Comparison of ENCODE assay signal across 8 cellular contexts in genomic region chr1:155961937-155962336, GRCh38. TPM values are rescaled to one million over a fixed set of nuclear protein-coding genes. Genes with fewer than 3 reads are reported as not detected.
DNase-seq lines count a peak whose midpoint lies in the region; TF ChIP-seq lines count a peak whose summit lies in the region.

No MANE protein-coding gene starts in this region.

- peaks cover 2% of the 10 kb centered on the region; the same call in 1 of the 2 replicates for H3F3A ChIP-seq in DOHH2 (ENCODE audit: control insufficient read depth, insufficient read depth)

- H3K27me3 Mint-ChIP-seq in chondrocyte (ENCODE audit: low read depth) = no peaks in the 10 kb centered on the region

- H2BK12ac ChIP-seq in mesenchymal stem cell (ENCODE audit: low read length in 2 of 2) = peak overlapping the region in 1 of 2 experiments; percentile 37

- H3K4me1 Mint-ChIP-seq in chondrocyte (ENCODE audit: low read depth) = peaks cover 37% of the 10 kb centered on the region

- H3K9me2 ChIP-seq in DOHH2 (replicated peaks; ENCODE audit: control insufficient read depth, low read length) = no peaks in the 10 kb centered on the region

- H4K20me1 ChIP-seq in DOHH2 (ENCODE audit: control insufficient read depth, insufficient read depth, low read depth, low read length) = no peaks in the 10 kb centered on the region

- H3K36me3 ChIP-seq in DOHH2 (ENCODE audit: control insufficient read depth, low read length) (peaks cover 86% of the 10 kb centered on the region), mesenchymal stem cell (ENCODE audit: control insufficient read depth in 1 of 2, insufficient read depth in 2 of 2, low read depth in 1 of 2, low read length in 2 of 2) (peaks cover 77 to 94% of the 10 kb centered on the region in 2 experiments)

- no peak overlapping the region for H2BK5ac ChIP-seq in mesenchymal stem cell (ENCODE audit: low read depth, low read length, poor library complexity, severe bottlenecking)

- H3K9me3 ChIP-seq in DOHH2 (ENCODE audit: control insufficient read depth, insufficient read depth, low read length) (no peaks in the 10 kb centered on the region), mesenchymal stem cell (ENCODE audit: control insufficient read depth, low read length) (no peaks in the 10 kb centered on the region)

- H2AFZ ChIP-seq in mesenchymal stem cell (ENCODE audit: low read depth, low read length) = no peak overlapping the region

- H3K79me2 ChIP-seq in DOHH2 (ENCODE audit: control insufficient read depth, low read length) = peaks cover 23% of the 10 kb centered on the region

- H2BK120ac ChIP-seq in mesenchymal stem cell (ENCODE audit: low read depth, low read length) = no peak overlapping the region

- H3K9me3 Mint-ChIP-seq in chondrocyte (ENCODE audit: low read depth) = no peaks in the 10 kb centered on the region

- peaks cover 50% of the 10 kb centered on the region for H3K36me3 Mint-ChIP-seq in chondrocyte (ENCODE audit: low read depth)

- peak overlapping the region; percentile 32; the same call in 1 of the 2 replicates for H3K4me2 ChIP-seq in DOHH2 (ENCODE audit: low read length)
- H3K4me2 ChIP-seq in mesenchymal stem cell (ENCODE audit: low read length, poor library complexity, severe bottlenecking) = no peak overlapping the region

- H3K27me3 ChIP-seq in DOHH2 (ENCODE audit: control insufficient read depth, low read length) (no peaks in the 10 kb centered on the region), mesenchymal stem cell (ENCODE audit: control insufficient read depth in 1 of 2, insufficient read depth in 1 of 2, low read length in 2 of 2) (no peaks in the 10 kb centered on the region)

- peaks cover 25% of the 10 kb centered on the region for H3K79me1 ChIP-seq in mesenchymal stem cell (replicated peaks; ENCODE audit: low read length, poor library complexity, severe bottlenecking)

- H3K18ac ChIP-seq in mesenchymal stem cell (ENCODE audit: low read depth in 1 of 2, low read length in 2 of 2) = peak overlapping the region; percentile 49 to 62

- H3K9ac ChIP-seq in mesenchymal stem cell (ENCODE audit: low read length) = peak overlapping the region; percentile 58

- H3K14ac ChIP-seq in mesenchymal stem cell (ENCODE audit: low read length in 2 of 2) = no peak overlapping the region

- peak overlapping the region in 1 of 2 experiments; percentile 13 for H3K4ac ChIP-seq in mesenchymal stem cell (ENCODE audit: low read depth in 1 of 2, low read length in 2 of 2)

- WGBS in mesenchymal stem cell = 6% methylated on average over 14 of the region's 14 CpGs

- DNase-seq in NCI-H2196 (lab: John Stamatoyannopoulos, UW; ENCODE audit: unreplicated experiment) = peak; percentile 43
- DNase-seq in chondrocyte (ENCODE audit: low spot score) = no peak
- DNase-seq in mesenchymal stem cell = peak; percentile 93
- no peak for DNase-seq in HuH-7 (ENCODE audit: low spot score)
- no peak for DNase-seq in stimulated activated CD8-positive, alpha-beta memory T cell treated with anti-CD3 and anti-CD28 coated beads, Interleukin-4, amount 100 ng/mL, for 48 hours
- no peak for DNase-seq in DMS153 (lab: John Stamatoyannopoulos, UW)
- no peak for DNase-seq in NCI-H1048 (lab: John Stamatoyannopoulos, UW)

- H4K8ac ChIP-seq in mesenchymal stem cell (ENCODE audit: low read length) = peak overlapping the region; percentile 65

- H2BK15ac ChIP-seq in mesenchymal stem cell (ENCODE audit: low read depth, poor library complexity, severe bottlenecking) = no peak overlapping the region

- no peak overlapping the region for H3K4me3 ChIP-seq in DOHH2 (ENCODE audit: low read length)
- H3K4me3 ChIP-seq in mesenchymal stem cell (ENCODE audit: insufficient read depth in 1 of 2, low read depth in 1 of 2, low read length in 2 of 2) = no peak overlapping the region

- peak overlapping the region; percentile 4 for H2AK5ac ChIP-seq in mesenchymal stem cell (ENCODE audit: low read length, severe bottlenecking)

- peak overlapping the region in 1 of 2 experiments; percentile 78 for H3K23ac ChIP-seq in mesenchymal stem cell (ENCODE audit: low read length in 2 of 2)

- peaks cover 43% of the 10 kb centered on the region for H3K4me1 ChIP-seq in DOHH2 (ENCODE audit: control insufficient read depth, low read length)
- peaks cover 17% of the 10 kb centered on the region for H3K4me1 ChIP-seq in mesenchymal stem cell (ENCODE audit: control insufficient read depth, insufficient read depth, low read depth, low read length)

- peak overlapping the region; percentile 95 for H3K27ac Mint-ChIP-seq in chondrocyte (ENCODE audit: unreplicated experiment)

- peak overlapping the region; percentile 25 for H4K91ac ChIP-seq in mesenchymal stem cell (ENCODE audit: low read length)

- H3K27ac ChIP-seq in DOHH2 (ENCODE audit: low read depth, low read length) (no peak overlapping the region), mesenchymal stem cell (ENCODE audit: low read length, poor library complexity, severe bottlenecking) (peak overlapping the region; percentile 13)

- TF ChIP-seq CTCF in DOHH2 (IDR thresholded peaks at IDR 0.05; ENCODE audit: low read depth, low read length, poor library complexity, severe bottlenecking) = peak; percentile 14
- peak; percentile 76 for TF ChIP-seq CTCF in chondrocyte (IDR thresholded peaks at IDR 0.05)

- peak overlapping the region; percentile 52 for H3K4me3 Mint-ChIP-seq in chondrocyte (ENCODE audit: unreplicated experiment)

RNA-seq across cellular contexts. Expression of gene ARHGEF2, which starts 16.4 kb away (rescaled TPM):
- 50.0 to 214 TPM (median 203 TPM) in 3 replicates for total RNA-seq in chondrocyte
- polyA plus RNA-seq in mesenchymal stem cell (2013, experiment 1 of 2) = 58.9 TPM
- 55.6 TPM for polyA plus RNA-seq in mesenchymal stem cell (2013, experiment 2 of 2)

RNA-seq across cellular contexts. Expression of gene RXFP4, which starts 20.5 kb away (rescaled TPM):
- total RNA-seq in chondrocyte = not detected in 3 replicates
- polyA plus RNA-seq in mesenchymal stem cell (2013, experiment 1 of 2) = not detected
- not detected for polyA plus RNA-seq in mesenchymal stem cell (2013, experiment 2 of 2)

RNA-seq across cellular contexts. Expression of gene KHDC4, which starts 27.7 kb away (rescaled TPM):
- 32.3 to 43.2 TPM (median 35.2 TPM) in 3 replicates for total RNA-seq in chondrocyte
- polyA plus RNA-seq in mesenchymal stem cell (2013, experiment 1 of 2) = 18.9 TPM
- 17.3 TPM for polyA plus RNA-seq in mesenchymal stem cell (2013, experiment 2 of 2)

RNA-seq across cellular contexts. Expression of gene RIT1, which starts 50.8 kb away (rescaled TPM):
- 39.8 to 52.2 TPM (median 51.4 TPM) in 3 replicates for total RNA-seq in chondrocyte
- polyA plus RNA-seq in mesenchymal stem cell (2013, experiment 1 of 2) = 33.9 TPM
- 33.9 TPM for polyA plus RNA-seq in mesenchymal stem cell (2013, experiment 2 of 2)

RNA-seq across cellular contexts. Expression of gene SSR2, which starts 58.8 kb away (rescaled TPM):
- 233 to 257 TPM (median 238 TPM) in 3 replicates for total RNA-seq in chondrocyte
- 523 TPM for polyA plus RNA-seq in mesenchymal stem cell (2013, experiment 1 of 2)
- polyA plus RNA-seq in mesenchymal stem cell (2013, experiment 2 of 2) = 523 TPM

Comparison
In these comparisons a context has a peak if more than half of its experiments do, and no peak if none do; other contexts are left out.
1. DNase-seq: peak in NCI-H2196 (single experiment) and mesenchymal stem cell (single experiment); none in chondrocyte (single experiment), HuH-7 (single experiment), stimulated activated CD8-positive, alpha-beta memory T cell treated with anti-CD3 and anti-CD28 coated beads, Interleukin-4, amount 100 ng/mL, for 48 hours (single experiment), DMS153 (single experiment) and NCI-H1048 (single experiment).